Comparison of ENCODE assay signal across 14 cellular contexts in the genomic region with DNA sequence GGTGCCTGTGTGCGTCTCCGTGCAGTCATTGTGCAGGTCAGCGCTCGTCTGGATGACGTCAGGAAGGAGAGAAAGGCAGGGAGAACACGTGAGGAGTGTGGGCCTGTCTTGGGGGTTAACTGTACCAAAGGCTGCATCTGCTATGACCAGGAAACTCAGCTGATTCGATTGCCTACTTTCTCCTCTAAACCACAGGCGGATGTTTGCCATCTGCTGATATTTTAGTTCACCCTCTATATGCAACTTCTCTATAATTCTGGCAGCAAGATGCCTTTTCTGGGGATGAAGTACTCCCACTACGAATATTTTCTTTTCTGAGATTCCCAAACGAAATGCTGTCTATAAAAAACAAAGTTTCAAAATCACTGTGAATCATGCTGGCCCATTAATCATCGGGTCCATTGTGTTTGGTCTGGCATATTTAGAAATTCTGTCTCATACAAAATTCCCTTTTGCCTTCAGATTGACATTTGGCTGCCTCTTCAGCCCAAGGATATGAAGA. TPM values are rescaled to one million over a fixed set of nuclear protein-coding genes. Genes with fewer than 3 reads are reported as not detected.
DNase-seq lines count a peak whose midpoint lies in the region; ATAC-seq and TF ChIP-seq lines count a peak whose summit lies in the region.
"Had no signal": no experiment of that assay in that cellular context is flagged by ENCODE, and none has a peak within 500 bp of the region (broad histone marks: within the 10 kb centered on the region; RNA-seq: fewer than 3 reads in every experiment).

No MANE protein-coding gene starts in this region.

- no peaks in the 10 kb centered on the region for H3K79me1 ChIP-seq in IMR-90 (ENCODE audit: low read depth in 1 of 2, low read length in 2 of 2)

- TF ChIP-seq POLR2A in IMR-90 (IDR thresholded peaks at IDR 0.05; ENCODE audit: low read depth, low read length), result no peak
- no peak for TF ChIP-seq POLR2A in body of pancreas (IDR thresholded peaks at IDR 0.05)

- CTCF ChIA-PET in IMR-90 (lab: Yijun Ruan, JAX), result no interaction called here

- H3K27me3 ChIP-seq in IMR-90 (ENCODE audit: control insufficient read depth, insufficient read depth, low read length) (peaks cover 4% of the 10 kb centered on the region; the same call in 1 of the 2 replicates), skeletal muscle satellite cell (ENCODE audit: control insufficient read depth, insufficient read depth, low read length) (no peaks in the 10 kb centered on the region), body of pancreas (no peaks in the 10 kb centered on the region), MM.1S (replicated peaks; ENCODE audit: insufficient read depth, low read length) (no peaks in the 10 kb centered on the region)
- H3K27me3 ChIP-seq: esophagus muscularis mucosa, pancreas had no signal

- H3K9me3 ChIP-seq in IMR-90 (ENCODE audit: control insufficient read depth, insufficient read depth, low read length) (no peaks in the 10 kb centered on the region), skeletal muscle satellite cell (replicated peaks; ENCODE audit: low read length) (no peaks in the 10 kb centered on the region), body of pancreas (no peaks in the 10 kb centered on the region), MM.1S (replicated peaks; ENCODE audit: insufficient read depth, low read length) (no peaks in the 10 kb centered on the region)
- H3K9me3 ChIP-seq: esophagus muscularis mucosa, pancreas had no signal

- H4K20me1 ChIP-seq in IMR-90 (ENCODE audit: insufficient read depth, low read length) (no peaks in the 10 kb centered on the region), MM.1S (ENCODE audit: insufficient read depth, low read length) (no peaks in the 10 kb centered on the region)

- H3K4me2 ChIP-seq in IMR-90 (ENCODE audit: low read depth, low read length) (no peak overlapping the region), skeletal muscle satellite cell (ENCODE audit: low read length) (peak overlapping the region; percentile 6), MM.1S (ENCODE audit: low read depth, low read length) (no peak overlapping the region)

- H3K18ac ChIP-seq in IMR-90 (ENCODE audit: low read depth, low read length), result no peak overlapping the region

- H3K9me2 ChIP-seq in MM.1S (replicated peaks; ENCODE audit: insufficient read depth, low read length), result no peaks in the 10 kb centered on the region

- H2BK5ac ChIP-seq in IMR-90 (ENCODE audit: low read depth, low read length, poor library complexity, severe bottlenecking), result no peak overlapping the region

- H3K23ac ChIP-seq in IMR-90 (ENCODE audit: low read depth, low read length), result no peak overlapping the region

- H3K9ac ChIP-seq in IMR-90 (ENCODE audit: low read depth, low read length), result no peak overlapping the region
- no peak overlapping the region for H3K9ac ChIP-seq in skeletal muscle satellite cell (ENCODE audit: low read depth, low read length)
- H3K9ac ChIP-seq in MM.1S (ENCODE audit: low read length), result no peak overlapping the region

- peaks cover 2% of the 10 kb centered on the region; the same call in 1 of the 2 replicates for H3K4me1 ChIP-seq in IMR-90 (ENCODE audit: control insufficient read depth, insufficient read depth, low read length)
- H3K4me1 ChIP-seq in skeletal muscle satellite cell (ENCODE audit: control insufficient read depth, insufficient read depth, low read length), result peaks cover 16% of the 10 kb centered on the region
- no peaks in the 10 kb centered on the region for H3K4me1 ChIP-seq in body of pancreas
- no peaks in the 10 kb centered on the region for H3K4me1 ChIP-seq in MM.1S (ENCODE audit: low read length)
- H3K4me1 ChIP-seq: esophagus muscularis mucosa, pancreas had no signal

- H3K56ac ChIP-seq in IMR-90 (ENCODE audit: extremely low read depth, insufficient read depth, low read length), result no peak overlapping the region

- 53% methylated on average over 6 of the region's 11 CpGs; no CpG with 5 or more reads in 1 of the 2 experiments for WGBS in IMR-90 (ENCODE audit: extremely low coverage in 2 of 2, insufficient read length in 1 of 2), 2 experiments
- WGBS in body of pancreas, 2 donors, result 82 to 85% methylated on average over 11 of the region's 11 CpGs

- H2BK20ac ChIP-seq in IMR-90 (ENCODE audit: low read depth, low read length), result no peak overlapping the region

- no peaks in the 10 kb centered on the region for H3K9me1 ChIP-seq in IMR-90 (ENCODE audit: insufficient read depth, low read length)

- BruUV-seq in IMR-90 (replicated peaks; lab: Mats Ljungman, UMichigan), result no TSS peak

- no peak overlapping the region for H3K14ac ChIP-seq in IMR-90 (replicated peaks; ENCODE audit: low read depth, low read length)

- H2BK15ac ChIP-seq in IMR-90 (ENCODE audit: low read depth, low read length), result no peak overlapping the region

- H4K5ac ChIP-seq in IMR-90 (ENCODE audit: low read depth, low read length), result no peak overlapping the region

- H3F3A ChIP-seq in MM.1S (ENCODE audit: insufficient read depth, low read length), result no peaks in the 10 kb centered on the region

- no peak overlapping the region for H2BK120ac ChIP-seq in IMR-90 (ENCODE audit: low read depth, low read length)

- H2AFZ ChIP-seq in IMR-90 (replicated peaks; ENCODE audit: low read length, poor library complexity) (no peak overlapping the region), MM.1S (ENCODE audit: low read length) (no peak overlapping the region)

- no peak overlapping the region for H3K4ac ChIP-seq in IMR-90 (ENCODE audit: low read depth, low read length)

- H4K8ac ChIP-seq in IMR-90 (ENCODE audit: low read depth in 2 of 2, low read length in 2 of 2), result no peak overlapping the region

- in situ Hi-C loops in IMR-90 (cut with MboI; ENCODE audit: low sequenced_read_pairs), result no loop called here

- H3K36me3 ChIP-seq in IMR-90 (ENCODE audit: control insufficient read depth, insufficient read depth, low read length) (no peaks in the 10 kb centered on the region), skeletal muscle satellite cell (ENCODE audit: insufficient read depth, low read length) (no peaks in the 10 kb centered on the region), body of pancreas (replicated peaks in 1 of 2; ENCODE audit: insufficient read depth in 1 of 2, low read depth in 2 of 2) (no peaks in the 10 kb centered on the region), MM.1S (replicated peaks; ENCODE audit: insufficient read depth, low read length) (no peaks in the 10 kb centered on the region)
- H3K36me3 ChIP-seq: esophagus muscularis mucosa, pancreas had no signal

- no peak overlapping the region for H3K27ac ChIP-seq in IMR-90 (ENCODE audit: insufficient read depth, low read length)
- H3K27ac ChIP-seq in body of pancreas, result no peak overlapping the region
- no peak overlapping the region for H3K27ac ChIP-seq in MM.1S (ENCODE audit: low read length)
- H3K27ac ChIP-seq: esophagus muscularis mucosa, pancreas had no signal

- intact Hi-C loops in IMR-90 (cut with micrococcal nuclease), result no loop called here
- intact Hi-C loops in body of pancreas (cut with DNase I), result no loop called here

- DNase-seq in IMR-90, result peak; percentile 25
- peak; percentile 81 for DNase-seq in amniotic epithelial cell (ENCODE audit: low read depth)
- DNase-seq in fibroblast of the aortic adventitia (ENCODE audit: low read depth), result peak; percentile 93
- DNase-seq in body of pancreas, result no peak
- no peak for DNase-seq in activated effector memory CD4-positive, alpha-beta T cell treated with Interleukin-2 at 50 U/mL for 16 hours
- DNase-seq in MM.1S, result no peak
- DNase-seq: DMS 273 treated with DMSO at 0.1 percent for 48 hours; Kasumi-1; left colon; pancreas; stimulated activated CD4-positive, alpha-beta T cell treated with anti-CD3 and anti-CD28 coated beads, Interleukin-2, amount 100 ng/mL, for 48 hours had no signal

- ATAC-seq in IMR-90 (ENCODE audit: low read depth) (no peak), body of pancreas (no peak)
- ATAC-seq: left colon, Panc1 had no signal

- dilution Hi-C loops in IMR-90 (cut with HindIII; ENCODE audit: low sequenced_read_pairs, unreplicated experiment), result no loop called here

- H2AK5ac ChIP-seq in IMR-90 (ENCODE audit: low read depth, low read length), result no peak overlapping the region

- TF ChIP-seq RAD21 in IMR-90 (IDR thresholded peaks at IDR 0.05; ENCODE audit: low read length), result no peak

- no peak for TF ChIP-seq CTCF in IMR-90 (conservative IDR thresholded peaks at IDR 0.05; ENCODE audit: low read depth, low read length)
- TF ChIP-seq CTCF in fibroblast of the aortic adventitia (IDR thresholded peaks at IDR 0.05; ENCODE audit: insufficient read depth, low read length), result no peak
- no peak for TF ChIP-seq CTCF in body of pancreas (IDR thresholded peaks at IDR 0.05)
- no peak for TF ChIP-seq CTCF in MM.1S (IDR thresholded peaks at IDR 0.05; ENCODE audit: low read length)

- no peak overlapping the region for H4K91ac ChIP-seq in IMR-90 (ENCODE audit: insufficient read depth, low read depth, low read length)

- H2AK9ac ChIP-seq in IMR-90 (replicated peaks; ENCODE audit: low read depth, low read length, poor library complexity), result no peak overlapping the region

- POLR2A ChIA-PET in IMR-90 (lab: Charles Lee; ENCODE audit: unreplicated experiment), result no interaction called here

- H3K79me2 ChIP-seq in MM.1S (ENCODE audit: low read length), result no peaks in the 10 kb centered on the region

- H3K4me3 ChIP-seq in IMR-90 (ENCODE audit: insufficient read depth, low read depth, low read length), result no peak overlapping the region
- no peak overlapping the region for H3K4me3 ChIP-seq in fibroblast of the aortic adventitia (ENCODE audit: low read depth, low read length)
- H3K4me3 ChIP-seq in skeletal muscle satellite cell (ENCODE audit: low read length), result no peak overlapping the region
- H3K4me3 ChIP-seq in body of pancreas, result no peak overlapping the region
- no peak overlapping the region for H3K4me3 ChIP-seq in MM.1S (ENCODE audit: low read length)
- H3K4me3 ChIP-seq: esophagus muscularis mucosa, pancreas had no signal

TF ChIP-seq in IMR-90, 13 proteins besides CTCF, POLR2A, EP300 and RAD21:
- no peak for TF ChIP-seq NFE2L2 (IDR thresholded peaks at IDR 0.05; ENCODE audit: low read depth, low read length)
- TF ChIP-seq BHLHE40 (IDR thresholded peaks at IDR 0.05; ENCODE audit: low read depth, low read length), result no peak
- no peak for TF ChIP-seq RCOR1 (IDR thresholded peaks at IDR 0.05; ENCODE audit: insufficient replicate concordance, low read length)
- TF ChIP-seq CEBPB (IDR thresholded peaks at IDR 0.05; ENCODE audit: low read depth, low read length), result no peak

RNA-seq across cellular contexts. Expression of a gene that starts 24.7 kb away (rescaled TPM):
- total RNA-seq in IMR-90 (2012; rRNA removed), result not detected in 2 replicates
- polyA plus RNA-seq in IMR-90 (2012; rRNA removed), result not detected in 2 replicates
- not detected in 2 replicates for polyA plus RNA-seq in IMR-90 (2012; cell fraction: cytosol; rRNA removed)
- not detected in 2 replicates for polyA plus RNA-seq in IMR-90 (2012; cell fraction: nucleus; rRNA removed; ENCODE audit: low replicate concordance)
- 0.45 and 1.5 TPM in 2 replicates for total RNA-seq in fibroblast of the aortic adventitia (ENCODE audit: low replicate concordance)
- 0.25 and 1.7 TPM in 2 replicates for total RNA-seq in skeletal muscle satellite cell (2012; rRNA removed)
- 1 to 10 TPM; 7.5 to 7.9 TPM for total RNA-seq in body of pancreas

Comparison
In these comparisons a context has a peak if more than half of its experiments do, and no peak if none do; other contexts are left out.
1. DNase-seq: peak in IMR-90 (single experiment), amniotic epithelial cell (single experiment) and fibroblast of the aortic adventitia (single experiment); none in body of pancreas (0 of 4), activated effector memory CD4-positive, alpha-beta T cell treated with Interleukin-2 at 50 U/mL for 16 hours (single experiment) and MM.1S (single experiment).